In genomic region chr18:70195852-70196434, GRCh38 we compare ENCODE assay signal across 8 cellular contexts. TPM values are rescaled to one million over a fixed set of nuclear protein-coding genes. Genes with fewer than 3 reads are reported as not detected.
DNase-seq lines count a peak whose midpoint lies in the region; ATAC-seq, FAIRE-seq and TF ChIP-seq lines count a peak whose summit lies in the region.

No MANE protein-coding gene starts in this region.

- peak overlapping the region; percentile 75 for H3K4me2 ChIP-seq in GM12878 (ENCODE audit: control insufficient read depth, insufficient read depth)

- TF ChIP-seq CTCF in GM12878 (IDR thresholded peaks at IDR 0.05 in 2 of 3, conservative IDR thresholded peaks at IDR 0.05 in 1 of 3; ENCODE audit: control insufficient read depth in 2 of 3, extremely low read depth in 1 of 3, insufficient read depth in 1 of 3, low read depth in 3 of 3, low read length in 3 of 3) = peak; percentile 64 to 71 (median 66)

- H3K79me2 ChIP-seq in GM12878 (ENCODE audit: control insufficient read depth, insufficient read depth, low read length) = peaks cover 9% of the 10 kb centered on the region

- no peak for FAIRE-seq in GM12878 (lab: Jason Lieb, UNC)

- no TSS peak for BruUV-seq in GM12878 (replicated peaks; lab: Mats Ljungman, UMichigan)

- H3K9me3 ChIP-seq in HAP-1 (no peaks in the 10 kb centered on the region), GM12878 (replicated peaks; ENCODE audit: control insufficient read depth, insufficient read depth, low read length) (no peaks in the 10 kb centered on the region; the same call in 2 of the 3 replicates)
- no peaks in the 10 kb centered on the region for H3K9me3 ChIP-seq in effector memory CD4-positive, alpha-beta T cell (ENCODE audit: control insufficient read depth, low read length)

- intact Hi-C loops in GM12878 (cut with micrococcal nuclease; ENCODE audit: unreplicated experiment) = loop anchor here (1.0 to 5.0 kb wide), 2 partner anchors 238 to 256 kb away; no protein-coding TSS in a partner anchor

- no peak for TF ChIP-seq POLR2A in GM12878 (IDR thresholded peaks at IDR 0.05; ENCODE audit: low read depth, low read length)

- peaks cover 64% of the 10 kb centered on the region for H3K36me3 ChIP-seq in HAP-1 (replicated peaks)
- peaks cover 0 to 19% of the 10 kb centered on the region in 2 experiments; a peak in 3 of 4 replicates for H3K36me3 ChIP-seq in GM12878 (ENCODE audit: control insufficient read depth in 2 of 2, insufficient read depth in 2 of 2, low read length in 1 of 2)
- peaks cover 14% of the 10 kb centered on the region for H3K36me3 ChIP-seq in effector memory CD4-positive, alpha-beta T cell (ENCODE audit: control insufficient read depth, insufficient read depth, low read length)

- no peak overlapping the region for H2AFZ ChIP-seq in GM12878 (ENCODE audit: control insufficient read depth, low read depth, low read length)

- WGBS in GM12878 (ENCODE audit: insufficient coverage, insufficient replicate concordance, low lambda C conversion rate, missing lambda C conversion rate) = 74% methylated on average over 5 of the region's 5 CpGs

- H3K4me1 ChIP-seq in HAP-1 = no peaks in the 10 kb centered on the region
- H3K4me1 ChIP-seq in GM12878 (ENCODE audit: control insufficient read depth, insufficient read depth, low read length) = peaks cover 30% of the 10 kb centered on the region
- no peaks in the 10 kb centered on the region for H3K4me1 ChIP-seq in effector memory CD4-positive, alpha-beta T cell (ENCODE audit: control insufficient read depth, insufficient read depth, low read length, poor library complexity, severe bottlenecking)

- POLR2A ChIA-PET in GM12878 (lab: Charles Lee) = no interaction called here

- H4K20me1 ChIP-seq in GM12878 (ENCODE audit: control insufficient read depth, insufficient read depth) = no peaks in the 10 kb centered on the region

- peak overlapping the region; percentile 95 for H3K27ac ChIP-seq in GM12878 (ENCODE audit: control insufficient read depth, insufficient read depth)
- no peak overlapping the region for H3K27ac ChIP-seq in effector memory CD4-positive, alpha-beta T cell (ENCODE audit: insufficient read depth, low read length, poor library complexity, severe bottlenecking)

- peak; percentile 45 for ATAC-seq in GM12878

- CTCF ChIA-PET in GM12878 (lab: Yijun Ruan, JAX) = interaction anchor here (0.6 to 8.6 kb wide), 35 partner anchors 9 to 311 kb away, joined by 3 to 154 read pairs (median 5); no protein-coding TSS in a partner anchor

- peak; percentile 51 for DNase-seq in EL
- peak; percentile 16 to 24 for DNase-seq in HAP-1 (ENCODE audit: low spot score in 2 of 2)
- DNase-seq in NCI-H345 treated with DMSO at 0.1 percent for 48 hours (lab: John Stamatoyannopoulos, UW; ENCODE audit: unreplicated experiment) = peak; percentile 21
- no peak for DNase-seq in GM12878 (ENCODE audit: low read depth, low spot score)
- peak; percentile 29 for DNase-seq in iPS-NIHi11 (ENCODE audit: low spot score)
- DNase-seq in stromal cell of bone marrow (ENCODE audit: low read depth) = peak; percentile 46
- DNase-seq in effector memory CD4-positive, alpha-beta T cell = no peak
- no peak for DNase-seq in activated CD4-positive, alpha-beta T cell treated with anti-CD3 and anti-CD28 coated beads for 48 hours

- no peak overlapping the region; the same call in 1 of the 2 replicates for H3K9ac ChIP-seq in GM12878 (ENCODE audit: control insufficient read depth, insufficient read depth, low read length)

- in situ Hi-C loops in HAP-1 (cut with MboI; ENCODE audit: low sequenced_read_pairs) = no loop called here
- in situ Hi-C loops in GM12878 (cut with MboI) = loop anchor here (5.0 kb wide), 1 partner anchor 236 kb away; no protein-coding TSS in a partner anchor

- RAD21 ChIA-PET in GM12878 (lab: Charles Lee; ENCODE audit: unreplicated experiment) = interaction anchor here (0.7 to 2.7 kb wide), 19 partner anchors 10 to 294 kb away, joined by 3 to 35 read pairs (median 4); partner anchors contain the start of gene RTTN

- H3K27me3 ChIP-seq in HAP-1 (ENCODE audit: low read depth) (no peaks in the 10 kb centered on the region), GM12878 (replicated peaks in 1 of 2; ENCODE audit: control insufficient read depth in 2 of 2, insufficient read depth in 2 of 2, low read length in 1 of 2) (no peaks in the 10 kb centered on the region)
- H3K27me3 ChIP-seq in effector memory CD4-positive, alpha-beta T cell (replicated peaks; ENCODE audit: control insufficient read depth, insufficient read depth, low read length, poor library complexity, severe bottlenecking) = no peaks in the 10 kb centered on the region

- H3K4me3 ChIP-seq in HAP-1 = no peak overlapping the region
- H3K4me3 ChIP-seq in GM12878 = no peak overlapping the region
- no peak overlapping the region for H3K4me3 ChIP-seq in effector memory CD4-positive, alpha-beta T cell (ENCODE audit: insufficient read depth, low read depth, low read length, poor library complexity, severe bottlenecking)

- TF ChIP-seq EP300 in GM12878 (IDR thresholded peaks at IDR 0.05; ENCODE audit: borderline replicate concordance in 1 of 2, control insufficient read depth in 1 of 2, low read depth in 2 of 2, low read length in 2 of 2) = no peak

- TF ChIP-seq RAD21 in GM12878 (IDR thresholded peaks at IDR 0.05; ENCODE audit: insufficient read depth, low read depth, low read length) = peak; percentile 66

- SMC1A ChIA-PET in GM12878 (lab: Charles Lee; ENCODE audit: uncharacterized antibody, unreplicated experiment) = interaction anchor here (0.6 to 4.2 kb wide), 21 partner anchors 9 to 295 kb away, joined by 3 to 61 read pairs (median 5); partner anchors contain the start of gene RTTN

TF ChIP-seq in GM12878, 131 proteins besides CTCF, POLR2A, EP300 and RAD21:
- TF ChIP-seq SMC3 (IDR thresholded peaks at IDR 0.05; ENCODE audit: borderline replicate concordance, low read length) (peak; percentile 56; the same call in 1 of the 2 replicates), YY1 (IDR thresholded peaks at IDR 0.05; ENCODE audit: low read depth, low read length) (0 out of 2 replicates have a peak, but pooled peaks have one; percentile 24), LARP7 (IDR thresholded peaks at IDR 0.05) (no peak), HDAC2 (IDR thresholded peaks at IDR 0.05) (no peak), IRF4 (IDR thresholded peaks at IDR 0.05; ENCODE audit: low read depth, low read length) (peak; percentile 11; the same call in 1 of the 2 replicates), CEBPB (IDR thresholded peaks at IDR 0.05; ENCODE audit: borderline replicate concordance in 1 of 2, low read depth in 2 of 2, low read length in 2 of 2) (0 out of 4 replicates have a peak, but pooled peaks of 1 of the 2 experiments have one; percentile 3)
TF ChIP-seq in GM12878: peak in this region for 4.

RNA-seq across cellular contexts. Expression of gene RTTN, which starts 9.5 kb away (rescaled TPM):
- total RNA-seq in GM12878 (2013; cell fraction: nucleolus; rRNA removed) = 252 and 260 TPM in 2 replicates
- total RNA-seq in GM12878 (2014; rRNA removed) (36.6 and 40.9 TPM in 2 replicates), GM12878 (2014; rRNA removed; fragmentation: Illumina TruSeq; extraction: Trizol) (34.6 and 35.7 TPM in 2 replicates), GM12878 (2021) (22.4 and 22.5 TPM in 2 replicates)
- 6.9 TPM for polyA plus RNA-seq in GM12878 (2011; ENCODE audit: low read depth)
- polyA plus RNA-seq in GM12878 (2011; rRNA removed) (16.9 and 20.3 TPM in 2 replicates), GM12878 (2014; fragmentation: Illumina TruSeq; extraction: Trizol) (17.9 and 21.5 TPM in 2 replicates), GM12878 (2014; fragmentation: Nextera tagmentation; extraction: Ambion mirVana) (10 to 100 TPM in 1 of 2 experiments, 1 to 10 TPM in 1; 9.4 to 12.3 TPM), GM12878 (2014; rRNA removed) (13.4 and 14.5 TPM in 2 replicates), GM12878 (2016; fragmentation: Nextera tagmentation; extraction: Ambion mirVana) (10 to 100 TPM; 11.8 to 12.8 TPM)
- polyA plus RNA-seq in GM12878 (2011; cell fraction: cytosol; rRNA removed) = 8.4 and 9.0 TPM in 2 replicates
- polyA plus RNA-seq in GM12878 (2011; cell fraction: nucleus; rRNA removed) = 33.1 and 38.0 TPM in 2 replicates
- polyA plus RNA-seq in GM12878 (2012) = 8.6 and 12.1 TPM in 2 replicates
- 76.1 and 82.1 TPM in 2 replicates for polyA minus RNA-seq in GM12878 (2011; rRNA and poly(A)+ RNA removed)
- polyA minus RNA-seq in GM12878 (2011; cell fraction: cytosol; rRNA and poly(A)+ RNA removed) = 11.7 and 13.1 TPM in 2 replicates
- 131 and 224 TPM in 2 replicates for polyA minus RNA-seq in GM12878 (2011; cell fraction: nucleus; rRNA and poly(A)+ RNA removed)

Comparison
In these comparisons a context has a peak if more than half of its experiments do, and no peak if none do; other contexts are left out.
1. DNase-seq: peak in EL (single experiment), HAP-1 (2 of 2), NCI-H345 treated with DMSO at 0.1 percent for 48 hours (single experiment), iPS-NIHi11 (single experiment) and stromal cell of bone marrow (single experiment); none in GM12878 (single experiment), effector memory CD4-positive, alpha-beta T cell (0 of 3) and activated CD4-positive, alpha-beta T cell treated with anti-CD3 and anti-CD28 coated beads for 48 hours (single experiment).